ENCODE assay signal across 10 cellular contexts in the genomic region with DNA sequence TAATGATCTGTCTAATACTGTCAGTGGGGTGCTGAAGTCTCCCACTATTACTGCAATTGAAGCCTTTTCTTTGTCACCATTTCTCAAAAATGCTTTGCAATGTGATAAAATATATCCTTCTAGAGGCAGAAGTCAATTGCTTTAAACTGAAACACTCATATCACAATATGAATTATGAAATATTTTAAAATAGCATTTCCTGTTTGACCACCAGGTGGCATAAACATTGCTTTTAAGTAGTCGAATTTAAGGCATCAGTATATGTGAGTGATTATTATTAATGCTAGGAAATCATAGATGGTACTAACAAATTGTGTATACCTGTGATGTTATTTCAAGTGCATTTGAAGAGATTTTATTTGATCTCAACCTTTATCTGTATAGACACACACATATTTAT.
DNase-seq lines count a peak whose midpoint lies in the region; ATAC-seq, FAIRE-seq and TF ChIP-seq lines count a peak whose summit lies in the region.
"Had no signal": no experiment of that assay in that cellular context is flagged by ENCODE, and none has a peak within 500 bp of the region (broad histone marks: within the 10 kb centered on the region; RNA-seq: fewer than 3 reads in every experiment).

No MANE protein-coding gene starts in this region.

- 2 to 13% (median 10%) methylated on average over 1 of the region's 1 CpG for WGBS in heart left ventricle, 4 donors

- in situ Hi-C loops in Panc1 (cut with HindIII; ENCODE audit: low pct_unique_long_range_greater_than_20kb, low sequenced_read_pairs) = no loop called here
- in situ Hi-C loops in G401 (cut with HindIII; ENCODE audit: low sequenced_read_pairs) = no loop called here

- no peak for TF ChIP-seq POLR2A in heart left ventricle (IDR thresholded peaks at IDR 0.05)

- H3K4me3 ChIP-seq in heart left ventricle (no peak overlapping the region), Panc1 (ENCODE audit: low read depth in 2 of 2, low read length in 2 of 2) (no peak overlapping the region), fibroblast of pulmonary artery (replicated peaks; ENCODE audit: low read depth, low read length) (no peak overlapping the region)
- H3K4me3 ChIP-seq: sigmoid colon had no signal

- H3K36me3 ChIP-seq in heart left ventricle (no peaks in the 10 kb centered on the region), Panc1 (ENCODE audit: control insufficient read depth, insufficient read depth, low read length) (no peaks in the 10 kb centered on the region)
- H3K36me3 ChIP-seq: sigmoid colon had no signal

- TF ChIP-seq CTCF in heart left ventricle (IDR thresholded peaks at IDR 0.05) = peak in 11 of 12 donors; percentile 9 to 53 (median 41)
- peak; percentile 37; the same call in 1 of the 2 replicates for TF ChIP-seq CTCF in Panc1 (IDR thresholded peaks at IDR 0.05)
- TF ChIP-seq CTCF in fibroblast of pulmonary artery (IDR thresholded peaks at IDR 0.05; ENCODE audit: low read length, missing control alignments) = peak; percentile 37

- POLR2A ChIA-PET in Panc1 (lab: Charles Lee) = no interaction called here

- intact Hi-C loops in heart left ventricle (cut with DNase I) (loop anchor here in 1 of 10 donors (10.0 kb wide), 1 partner anchor 1094 kb away; no protein-coding TSS in a partner anchor), Right ventricle myocardium superior (cut with DNase I) (no loop called here), Panc1 (cut with micrococcal nuclease; ENCODE audit: unreplicated experiment) (loop anchor here (10.0 kb wide), 1 partner anchor 184 kb away; no protein-coding TSS in a partner anchor)

- H3K9me3 ChIP-seq in heart left ventricle = peaks cover 0 to 7% (median 0%) of the 10 kb centered on the region in 12 donors
- H3K9me3 ChIP-seq in Panc1 (ENCODE audit: control insufficient read depth, insufficient read depth, low read depth, low read length) = no peaks in the 10 kb centered on the region
- H3K9me3 ChIP-seq: sigmoid colon had no signal

- FAIRE-seq in urothelium cell line (lab: Jason Lieb, UNC) = no peak

- DNase-seq in heart left ventricle = no peak
- no peak for DNase-seq in Right ventricle myocardium superior
- peak; percentile 4 for DNase-seq in Panc1 (ENCODE audit: low read depth, low spot score)
- DNase-seq in fibroblast of pulmonary artery (ENCODE audit: low read depth) = peak; percentile 46
- peak; percentile 2 for DNase-seq in urothelium cell line (ENCODE audit: low spot score)
- no peak for DNase-seq in putamen (ENCODE audit: low spot score)
- no peak for DNase-seq in G401 (ENCODE audit: low spot score)
- DNase-seq: sigmoid colon had no signal

- CTCF ChIA-PET in Panc1 (lab: Charles Lee) = no interaction called here

- H3K27ac ChIP-seq in heart left ventricle = no peak overlapping the region
- no peak overlapping the region for H3K27ac ChIP-seq in Panc1 (ENCODE audit: low read length)
- H3K27ac ChIP-seq: sigmoid colon had no signal

- no TSS peak for BruUV-seq in Panc1 (replicated peaks; lab: Mats Ljungman, UMichigan)

- H3K27me3 ChIP-seq in heart left ventricle (no peaks in the 10 kb centered on the region), Panc1 (ENCODE audit: control insufficient read depth, insufficient read depth, low read length) (no peaks in the 10 kb centered on the region)
- H3K27me3 ChIP-seq: sigmoid colon had no signal

- no peak for ATAC-seq in heart left ventricle
- no peak for ATAC-seq in Right ventricle myocardium superior (ENCODE audit: poor library complexity)
- no peak for ATAC-seq in Panc1
- no peak for ATAC-seq in GM18511 (IDR thresholded peaks at IDR 0.05; ENCODE audit: unreplicated experiment)
- ATAC-seq: activated naive CD4-positive, alpha-beta T cell treated with anti-CD3 and anti-CD28 coated beads, Interleukin-2, amount 50 U/mL, for 72 hours had no signal

- H3K4me1 ChIP-seq in heart left ventricle = no peaks in the 10 kb centered on the region
- H3K4me1 ChIP-seq in Panc1 (ENCODE audit: control insufficient read depth, insufficient read depth, low read length) = no peaks in the 10 kb centered on the region
- H3K4me1 ChIP-seq: sigmoid colon had no signal

Comparison
In these comparisons a context has a peak if more than half of its experiments do, and no peak if none do; other contexts are left out.
1. DNase-seq: peak in Panc1 (single experiment), fibroblast of pulmonary artery (single experiment) and urothelium cell line (single experiment); none in heart left ventricle (0 of 5), Right ventricle myocardium superior (single experiment), putamen (single experiment) and G401 (single experiment).
2. Peak in every context shown above with its lines, with median percentiles within 50 percentile points of each other: CTCF ChIP-seq.